In the genomic region with DNA sequence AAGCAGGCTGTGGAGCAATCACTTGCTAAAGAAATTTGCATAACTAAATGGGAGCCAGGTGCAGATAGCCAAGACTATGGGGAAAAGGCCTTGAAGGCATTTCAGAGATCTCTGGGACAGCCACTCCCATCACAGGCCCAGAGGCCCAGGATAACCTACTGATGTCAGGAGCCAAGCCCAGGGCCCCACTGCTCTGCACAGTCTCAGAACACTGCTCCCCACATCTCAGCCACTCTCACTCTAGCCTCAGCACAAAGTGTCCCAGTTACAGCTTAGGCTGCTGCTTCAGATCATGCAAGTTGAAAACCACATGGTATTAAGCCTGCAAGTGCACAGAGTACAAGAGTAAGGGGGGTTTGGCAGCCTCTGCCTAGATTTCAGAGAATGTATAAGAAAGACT, we compare ENCODE assay signal across 1 cellular context.
TF ChIP-seq lines count a peak whose summit lies in the region.

No MANE protein-coding gene starts in this region.

TF ChIP-seq in GM23338, 12 proteins besides CTCF, POLR2A, EP300 and RAD21 (continued from another document):
- TF ChIP-seq, protein P1, sequence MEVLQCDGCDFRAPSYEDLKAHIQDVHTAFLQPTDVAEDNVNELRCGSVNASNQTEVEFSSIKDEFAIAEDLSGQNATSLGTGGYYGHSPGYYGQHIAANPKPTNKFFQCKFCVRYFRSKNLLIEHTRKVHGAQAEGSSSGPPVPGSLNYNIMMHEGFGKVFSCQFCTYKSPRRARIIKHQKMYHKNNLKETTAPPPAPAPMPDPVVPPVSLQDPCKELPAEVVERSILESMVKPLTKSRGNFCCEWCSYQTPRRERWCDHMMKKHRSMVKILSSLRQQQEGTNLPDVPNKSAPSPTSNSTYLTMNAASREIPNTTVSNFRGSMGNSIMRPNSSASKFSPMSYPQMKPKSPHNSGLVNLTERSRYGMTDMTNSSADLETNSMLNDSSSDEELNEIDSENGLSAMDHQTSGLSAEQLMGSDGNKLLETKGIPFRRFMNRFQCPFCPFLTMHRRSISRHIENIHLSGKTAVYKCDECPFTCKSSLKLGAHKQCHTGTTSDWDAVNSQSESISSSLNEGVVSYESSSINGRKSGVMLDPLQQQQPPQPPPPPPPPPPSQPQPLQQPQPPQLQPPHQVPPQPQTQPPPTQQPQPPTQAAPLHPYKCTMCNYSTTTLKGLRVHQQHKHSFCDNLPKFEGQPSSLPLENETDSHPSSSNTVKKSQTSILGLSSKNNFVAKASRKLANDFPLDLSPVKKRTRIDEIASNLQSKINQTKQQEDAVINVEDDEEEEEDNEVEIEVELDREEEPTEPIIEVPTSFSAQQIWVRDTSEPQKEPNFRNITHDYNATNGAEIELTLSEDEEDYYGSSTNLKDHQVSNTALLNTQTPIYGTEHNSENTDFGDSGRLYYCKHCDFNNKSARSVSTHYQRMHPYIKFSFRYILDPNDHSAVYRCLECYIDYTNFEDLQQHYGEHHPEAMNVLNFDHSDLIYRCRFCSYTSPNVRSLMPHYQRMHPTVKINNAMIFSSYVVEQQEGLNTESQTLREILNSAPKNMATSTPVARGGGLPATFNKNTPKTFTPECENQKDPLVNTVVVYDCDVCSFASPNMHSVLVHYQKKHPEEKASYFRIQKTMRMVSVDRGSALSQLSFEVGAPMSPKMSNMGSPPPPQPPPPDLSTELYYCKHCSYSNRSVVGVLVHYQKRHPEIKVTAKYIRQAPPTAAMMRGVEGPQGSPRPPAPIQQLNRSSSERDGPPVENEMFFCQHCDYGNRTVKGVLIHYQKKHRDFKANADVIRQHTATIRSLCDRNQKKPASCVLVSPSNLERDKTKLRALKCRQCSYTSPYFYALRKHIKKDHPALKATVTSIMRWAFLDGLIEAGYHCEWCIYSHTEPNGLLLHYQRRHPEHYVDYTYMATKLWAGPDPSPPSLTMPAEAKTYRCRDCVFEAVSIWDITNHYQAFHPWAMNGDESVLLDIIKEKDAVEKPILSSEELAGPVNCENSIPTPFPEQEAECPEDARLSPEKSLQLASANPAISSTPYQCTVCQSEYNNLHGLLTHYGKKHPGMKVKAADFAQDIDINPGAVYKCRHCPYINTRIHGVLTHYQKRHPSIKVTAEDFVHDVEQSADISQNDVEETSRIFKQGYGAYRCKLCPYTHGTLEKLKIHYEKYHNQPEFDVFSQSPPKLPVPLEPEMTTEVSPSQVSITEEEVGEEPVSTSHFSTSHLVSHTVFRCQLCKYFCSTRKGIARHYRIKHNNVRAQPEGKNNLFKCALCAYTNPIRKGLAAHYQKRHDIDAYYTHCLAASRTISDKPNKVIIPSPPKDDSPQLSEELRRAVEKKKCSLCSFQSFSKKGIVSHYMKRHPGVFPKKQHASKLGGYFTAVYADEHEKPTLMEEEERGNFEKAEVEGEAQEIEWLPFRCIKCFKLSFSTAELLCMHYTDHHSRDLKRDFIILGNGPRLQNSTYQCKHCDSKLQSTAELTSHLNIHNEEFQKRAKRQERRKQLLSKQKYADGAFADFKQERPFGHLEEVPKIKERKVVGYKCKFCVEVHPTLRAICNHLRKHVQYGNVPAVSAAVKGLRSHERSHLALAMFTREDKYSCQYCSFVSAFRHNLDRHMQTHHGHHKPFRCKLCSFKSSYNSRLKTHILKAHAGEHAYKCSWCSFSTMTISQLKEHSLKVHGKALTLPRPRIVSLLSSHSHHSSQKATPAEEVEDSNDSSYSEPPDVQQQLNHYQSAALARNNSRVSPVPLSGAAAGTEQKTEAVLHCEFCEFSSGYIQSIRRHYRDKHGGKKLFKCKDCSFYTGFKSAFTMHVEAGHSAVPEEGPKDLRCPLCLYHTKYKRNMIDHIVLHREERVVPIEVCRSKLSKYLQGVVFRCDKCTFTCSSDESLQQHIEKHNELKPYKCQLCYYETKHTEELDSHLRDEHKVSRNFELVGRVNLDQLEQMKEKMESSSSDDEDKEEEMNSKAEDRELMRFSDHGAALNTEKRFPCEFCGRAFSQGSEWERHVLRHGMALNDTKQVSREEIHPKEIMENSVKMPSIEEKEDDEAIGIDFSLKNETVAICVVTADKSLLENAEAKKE (CRISPR knock-in tag; IDR thresholded peaks at IDR 0.05), result no peak
- no peak for TF ChIP-seq POLR2AphosphoS5 (IDR thresholded peaks at IDR 0.05; ENCODE audit: low read depth)
- TF ChIP-seq EZH2phosphoT487 (IDR thresholded peaks at IDR 0.05; ENCODE audit: unreplicated experiment), result no peak
- TF ChIP-seq JUNB (IDR thresholded peaks at IDR 0.05; ENCODE audit: unreplicated experiment), result no peak
- no peak for TF ChIP-seq ZNF331 (CRISPR knock-in tag; IDR thresholded peaks at IDR 0.05; ENCODE audit: low read depth)
- TF ChIP-seq EZH2 (IDR thresholded peaks at IDR 0.05; ENCODE audit: low read depth, unreplicated experiment), result no peak
- no peak for TF ChIP-seq CREB1 (CRISPR knock-in tag; IDR thresholded peaks at IDR 0.05; ENCODE audit: low read depth)
- TF ChIP-seq ETS1 (IDR thresholded peaks at IDR 0.05), result no peak
- TF ChIP-seq NANOG (IDR thresholded peaks at IDR 0.05; ENCODE audit: borderline replicate concordance), result no peak
